ENCODE assay signal across 8 cellular contexts in genomic region chr11:75768112-75768908, GRCh38. TPM values are rescaled to one million over a fixed set of nuclear protein-coding genes. Genes with fewer than 3 reads are reported as not detected.
DNase-seq lines count a peak whose midpoint lies in the region; ATAC-seq, FAIRE-seq and TF ChIP-seq lines count a peak whose summit lies in the region.

Gene DGAT2, plus strand, starts transcription at chr11:75768778. Its CDS starts 214 bp downstream, at chr11:75768992.

- DNase-seq in Kasumi-1 (lab: John Stamatoyannopoulos, UW) (peak; percentile 67 to 78), RCC 7860 (ENCODE audit: low spot score) (peak; percentile 35), activated T-helper 1 cell treated with Interleukin-2 at 50 U/mL for 16 hours (ENCODE audit: low read depth) (peak; percentile 48), fibroblast of pulmonary artery (ENCODE audit: low read depth) (peak; percentile 60)

- H3K9me3 ChIP-seq in DOHH2 (ENCODE audit: control insufficient read depth, insufficient read depth, low read length), result no peaks in the 10 kb centered on the region
- no peaks in the 10 kb centered on the region for H3K9me3 ChIP-seq in neural cell (ENCODE audit: low read length)
- no peaks in the 10 kb centered on the region for H3K9me3 ChIP-seq in stomach smooth muscle (ENCODE audit: control insufficient read depth in 2 of 2, low read length in 2 of 2)

- H3K9ac ChIP-seq in neural cell (ENCODE audit: low read length) (peak within 1 kb of the TSS; percentile 76), stomach smooth muscle (ENCODE audit: low read length in 2 of 2) (peak within 1 kb of the TSS; percentile 36 to 61)

- H3K36me3 ChIP-seq in DOHH2 (ENCODE audit: control insufficient read depth, low read length) (no peaks in the 10 kb centered on the region), neural cell (ENCODE audit: insufficient read depth, low read length) (no peaks in the 10 kb centered on the region), stomach smooth muscle (ENCODE audit: control insufficient read depth in 2 of 2, insufficient read depth in 2 of 2, low read length in 2 of 2) (no peaks in the 10 kb centered on the region)

- no peak for FAIRE-seq in RCC 7860 (lab: Jason Lieb, UNC)

- ATAC-seq in GM21825 (IDR thresholded peaks at IDR 0.05; ENCODE audit: unreplicated experiment), result peak; percentile 67

- H3F3A ChIP-seq in DOHH2 (ENCODE audit: control insufficient read depth, insufficient read depth) (no peaks in the 10 kb centered on the region), neural cell (ENCODE audit: insufficient read depth, low read length, poor library complexity, severe bottlenecking) (no peaks in the 10 kb centered on the region)

- peak; percentile 36 for TF ChIP-seq EP300 in neural cell (conservative IDR thresholded peaks at IDR 0.05; ENCODE audit: poor library complexity, severe bottlenecking)

- H3K4me3 ChIP-seq in DOHH2 (ENCODE audit: low read length) (peak within 1 kb of the TSS; percentile 74), fibroblast of pulmonary artery (replicated peaks; ENCODE audit: low read depth, low read length) (peak within 1 kb of the TSS; percentile 43), neural cell (ENCODE audit: low read length) (peak within 1 kb of the TSS; percentile 83), stomach smooth muscle (ENCODE audit: low read length in 2 of 2) (peak within 1 kb of the TSS; percentile 63 to 69)

- H3K27me3 ChIP-seq in DOHH2 (ENCODE audit: control insufficient read depth, low read length) (peaks cover 26% of the 10 kb centered on the region), neural cell (ENCODE audit: insufficient read depth, low read depth, low read length) (peaks cover 37% of the 10 kb centered on the region), stomach smooth muscle (ENCODE audit: control insufficient read depth in 1 of 2, insufficient read depth in 2 of 2, low read length in 2 of 2) (no peaks in the 10 kb centered on the region)

- H3K4me2 ChIP-seq in DOHH2 (ENCODE audit: low read length) (peak within 1 kb of the TSS; percentile 92), neural cell (ENCODE audit: low read length) (peak within 1 kb of the TSS; percentile 63)

- peak; percentile 45 for TF ChIP-seq RAD21 in neural cell (conservative IDR thresholded peaks at IDR 0.05)

- H4K20me1 ChIP-seq in DOHH2 (ENCODE audit: control insufficient read depth, insufficient read depth, low read depth, low read length) (no peaks in the 10 kb centered on the region), neural cell (ENCODE audit: insufficient read depth) (no peaks in the 10 kb centered on the region)

- H3K4me1 ChIP-seq in DOHH2 (ENCODE audit: control insufficient read depth, low read length) (peaks cover 42% of the 10 kb centered on the region), stomach smooth muscle (ENCODE audit: control insufficient read depth, insufficient read depth, low read length) (peaks cover 18% of the 10 kb centered on the region)

- peak; percentile 59 for TF ChIP-seq CTCF in DOHH2 (IDR thresholded peaks at IDR 0.05; ENCODE audit: low read depth, low read length, poor library complexity, severe bottlenecking)
- TF ChIP-seq CTCF in fibroblast of pulmonary artery (IDR thresholded peaks at IDR 0.05; ENCODE audit: low read length, missing control alignments), result no peak
- peak; percentile 32 for TF ChIP-seq CTCF in neural cell (IDR thresholded peaks at IDR 0.05; ENCODE audit: poor library complexity, severe bottlenecking)

- H3K79me2 ChIP-seq in DOHH2 (ENCODE audit: control insufficient read depth, low read length) (no peaks in the 10 kb centered on the region), neural cell (replicated peaks; ENCODE audit: insufficient read depth, low read length) (no peaks in the 10 kb centered on the region)

- H3K27ac ChIP-seq in DOHH2 (ENCODE audit: low read depth, low read length), result peak within 1 kb of the TSS; percentile 31; the same call in 1 of the 2 replicates
- no peak within 1 kb of the TSS for H3K27ac ChIP-seq in neural cell (ENCODE audit: low read length)
- no peak within 1 kb of the TSS for H3K27ac ChIP-seq in stomach smooth muscle (ENCODE audit: low read length)

- no peaks in the 10 kb centered on the region for H3K9me2 ChIP-seq in DOHH2 (replicated peaks; ENCODE audit: control insufficient read depth, low read length)
- H3K9me2 ChIP-seq in neural cell (ENCODE audit: insufficient read depth, low read length), result no peaks in the 10 kb centered on the region

- H2AFZ ChIP-seq in neural cell (ENCODE audit: low read depth, low read length), result peak within 1 kb of the TSS; percentile 73

TF ChIP-seq in neural cell, 6 proteins besides CTCF, POLR2A, EP300 and RAD21:
- peak; percentile 30 for TF ChIP-seq POLR2AphosphoS5 (IDR thresholded peaks at IDR 0.05)
- peak; percentile 71 for TF ChIP-seq MXI1 (conservative IDR thresholded peaks at IDR 0.05; ENCODE audit: poor library complexity, severe bottlenecking)
- TF ChIP-seq REST (IDR thresholded peaks at IDR 0.05; ENCODE audit: borderline replicate concordance), result no peak
- peak; percentile 39 for TF ChIP-seq SMC3 (conservative IDR thresholded peaks at IDR 0.05; ENCODE audit: poor library complexity)

RNA-seq across cellular contexts. Expression of gene DGAT2, which starts in this region (rescaled TPM):
- 2.7 and 4.3 TPM in 2 replicates for polyA plus RNA-seq in neural cell
- 3.7 and 4.7 TPM in 2 replicates for polyA minus RNA-seq in neural cell
